ENCODE assay signal across 14 cellular contexts in genomic region chr10:86392723-86393094, GRCh38. TPM values are rescaled to one million over a fixed set of nuclear protein-coding genes. Genes with fewer than 3 reads are reported as not detected.
DNase-seq lines count a peak whose midpoint lies in the region; ATAC-seq and TF ChIP-seq lines count a peak whose summit lies in the region.
"Had no signal": no experiment of that assay in that cellular context is flagged by ENCODE, and none has a peak within 500 bp of the region (broad histone marks: within the 10 kb centered on the region; RNA-seq: fewer than 3 reads in every experiment).

No MANE protein-coding gene starts in this region.

- peak overlapping the region; percentile 95 for H3K27ac ChIP-seq in OCI-LY7 (ENCODE audit: low read depth, low read length, poor library complexity, severe bottlenecking)
- H3K27ac ChIP-seq: pancreas had no signal

- peak overlapping the region; percentile 76 for H3K4me3 ChIP-seq in OCI-LY7 (ENCODE audit: low read depth, low read length, poor library complexity, severe bottlenecking)
- H3K4me3 ChIP-seq: pancreas had no signal

- no peaks in the 10 kb centered on the region for H3K9me3 ChIP-seq in OCI-LY7 (ENCODE audit: low read length)
- H3K9me3 ChIP-seq: pancreas had no signal

- peaks cover 0 to 8% of the 10 kb centered on the region in 2 donors for H3K36me3 Mint-ChIP-seq in CD14-positive monocyte

- intact Hi-C loops in OCI-LY7 (cut with micrococcal nuclease; ENCODE audit: unreplicated experiment) (loop anchor here (1.0 to 10.0 kb wide), 5 partner anchors 8 to 702 kb away; partner anchors contain the start of genes GLUD1, GRID1 and SHLD2), sciatic nerve (cut with DNase I) (no loop called here), CD14-positive monocyte (cut with micrococcal nuclease) (no loop called here)

- BruUV-seq in OCI-LY7 (replicated peaks; lab: Mats Ljungman, UMichigan), result no TSS peak

- H2AFZ ChIP-seq in OCI-LY7 (ENCODE audit: low read length), result peak overlapping the region; percentile 71; the same call in 1 of the 2 replicates

- peaks cover 22% of the 10 kb centered on the region; the same call in 1 of the 2 replicates for H3K79me2 ChIP-seq in OCI-LY7 (ENCODE audit: insufficient read depth, low read depth, low read length)

- DNase-seq in GM13977 (ENCODE audit: low spot score) (peak; percentile 71), OCI-LY7 (ENCODE audit: low spot score) (peak; percentile 87), sciatic nerve (ENCODE audit: low spot score) (no peak), left lobe of liver (ENCODE audit: low spot score) (no peak), CD14-positive monocyte (ENCODE audit: low spot score) (no peak)
- DNase-seq in activated CD4-positive, alpha-beta T cell treated with anti-CD3 and anti-CD28 coated beads, Interleukin-2, amount 50 U/mL, for 4 hours, result no peak
- DNase-seq: AML-193; hippocampal formation; mesenchymal stem cell; pancreas; stimulated activated CD4-positive, alpha-beta T cell treated with anti-CD3 and anti-CD28 coated beads, Interleukin-4, amount 100 ng/mL, for 1 hour had no signal

- H3K9me2 ChIP-seq in OCI-LY7 (ENCODE audit: insufficient read depth, low read length), result no peaks in the 10 kb centered on the region

- in situ Hi-C loops in GM13977 (cut with MboI; ENCODE audit: low pct_unique_long_range_greater_than_20kb, low sequenced_read_pairs, unreplicated experiment), result no loop called here

- peaks cover 34 to 54% (median 48%) of the 10 kb centered on the region in 3 donors for H3K27me3 Mint-ChIP-seq in CD14-positive monocyte (ENCODE audit: low read depth in 3 of 3)

- H3K36me3 ChIP-seq in OCI-LY7 (ENCODE audit: insufficient read depth, low read length), result no peaks in the 10 kb centered on the region
- H3K36me3 ChIP-seq: pancreas had no signal

- POLR2A ChIA-PET in OCI-LY7 (lab: Charles Lee), result interaction anchor here (0.6 to 9.1 kb wide), 19 partner anchors 9 to 277 kb away, joined by 3 to 111 read pairs (median 4); partner anchors contain the start of gene WAPL

- H3K4me2 ChIP-seq in OCI-LY7 (ENCODE audit: low read length), result peak overlapping the region; percentile 93

- peaks cover 0 to 5% (median 2%) of the 10 kb centered on the region in 7 donors for H3K9me3 Mint-ChIP-seq in CD14-positive monocyte

- H3K4me3 Mint-ChIP-seq in CD14-positive monocyte, result no peak overlapping the region

- H3K4me1 Mint-ChIP-seq in CD14-positive monocyte, result peaks cover 9% of the 10 kb centered on the region

- H3K4me1 ChIP-seq in OCI-LY7 (ENCODE audit: insufficient read depth, low read length, poor library complexity, severe bottlenecking), result peaks cover 81% of the 10 kb centered on the region

- CTCF ChIA-PET in OCI-LY7 (lab: Charles Lee; ENCODE audit: unreplicated experiment), result interaction anchor here (0.7 to 2.3 kb wide), 2 partner anchors 16 to 18 kb away, joined by 3 to 8 read pairs; no protein-coding TSS in a partner anchor

- no peak for TF ChIP-seq CTCF in GM13977 (IDR thresholded peaks at IDR 0.05; ENCODE audit: extremely low read depth, insufficient read depth, missing control alignments)
- no peak for TF ChIP-seq CTCF in OCI-LY7 (conservative IDR thresholded peaks at IDR 0.05; ENCODE audit: low read length)
- no peak for TF ChIP-seq CTCF in CD14-positive monocyte (IDR thresholded peaks at IDR 0.05)

- ATAC-seq in GM19452 (IDR thresholded peaks at IDR 0.05; ENCODE audit: unreplicated experiment) (peak; percentile 38), HG02870 (IDR thresholded peaks at IDR 0.05; ENCODE audit: unreplicated experiment) (peak; percentile 35), sciatic nerve (no peak), left lobe of liver (no peak)
- ATAC-seq: pancreas had no signal

- H4K20me1 ChIP-seq in OCI-LY7 (ENCODE audit: insufficient read depth, low read length), result no peaks in the 10 kb centered on the region

- H3K27ac Mint-ChIP-seq in CD14-positive monocyte, result peak overlapping the region in 2 of 7 donors; percentile 38 to 69

RNA-seq across cellular contexts. Expression of gene GRID1, which starts 26.1 kb away (rescaled TPM):
- 0.75 and 1.6 TPM in 2 replicates for total RNA-seq in OCI-LY7 (2014; rRNA removed; shearing (Covaris generic))
- 3.1 and 3.7 TPM in 2 replicates for total RNA-seq in OCI-LY7 (2022)
- 15.4 TPM for total RNA-seq in sciatic nerve
- 0.58 TPM for total RNA-seq in left lobe of liver
- not detected for polyA plus RNA-seq in CD14-positive monocyte
- total RNA-seq: endothelial cell of umbilical vein had no signal
- polyA plus RNA-seq: endothelial cell of umbilical vein had no signal

Comparison
In these comparisons a context has a peak if more than half of its experiments do, and no peak if none do; other contexts are left out.
1. DNase-seq: peak in GM13977 (single experiment) and OCI-LY7 (single experiment); none in sciatic nerve (single experiment), left lobe of liver (single experiment), activated CD4-positive, alpha-beta T cell treated with anti-CD3 and anti-CD28 coated beads, Interleukin-2, amount 50 U/mL, for 4 hours (0 of 2) and CD14-positive monocyte (single experiment).
2. ATAC-seq: peak in GM19452 (single experiment) and HG02870 (single experiment); none in sciatic nerve (single experiment) and left lobe of liver (single experiment).